9 cellular contexts compared by ENCODE assay signal in genomic region chr17:18719141-18719540, GRCh38. TPM values are rescaled to one million over a fixed set of nuclear protein-coding genes. Genes with fewer than 3 reads are reported as not detected.
DNase-seq lines count a peak whose midpoint lies in the region; ATAC-seq and TF ChIP-seq lines count a peak whose summit lies in the region.
"Not testable (repeated sequence)": the region's sequence is repeated elsewhere in the genome, so short reads cannot be mapped to it uniquely, and the experiment has no call there.
"Had no signal": no experiment of that assay in that cellular context is flagged by ENCODE, and none has a peak within 500 bp of the region (broad histone marks: within the 10 kb centered on the region; RNA-seq: fewer than 3 reads in every experiment).

No MANE protein-coding gene starts in this region.

- H4K20me1 ChIP-seq in hepatocyte (ENCODE audit: insufficient read depth, poor library complexity, severe bottlenecking): not testable (repeated sequence)

- H3K4me1 Mint-ChIP-seq in WTC11: peaks cover 12% of the 10 kb centered on the region

- H3K36me3 Mint-ChIP-seq in WTC11: not testable (repeated sequence)

- ATAC-seq in WTC11: peak; percentile 80

- not testable (repeated sequence) for H2AFZ ChIP-seq in hepatocyte

- H3K27ac ChIP-seq in HUES6 (ENCODE audit: low read depth, low read length): not testable (repeated sequence)
- H3K27ac ChIP-seq in duodenal mucosa (ENCODE audit: low read depth, low read length): peak overlapping the region; percentile 70
- H3K27ac ChIP-seq in hepatocyte: peak overlapping the region; percentile 94

- peak; percentile 11 for DNase-seq in DMS53 treated with DMSO at 0.1 percent for 48 hours (lab: John Stamatoyannopoulos, UW; ENCODE audit: unreplicated experiment)
- peak; percentile 47 for DNase-seq in NCI-H748 (lab: John Stamatoyannopoulos, UW; ENCODE audit: unreplicated experiment)
- DNase-seq in WTC11 (ENCODE audit: low spot score): peak; percentile 60
- peak; percentile 42 for DNase-seq in hepatocyte (ENCODE audit: low spot score)
- peak; percentile 9 for DNase-seq in smooth muscle cell of the brain vasculature (ENCODE audit: low read depth, low spot score)

- H3K9me3 Mint-ChIP-seq in WTC11: not testable (repeated sequence)

- H3K4me1 ChIP-seq in HUES6 (ENCODE audit: control insufficient read depth, insufficient read depth, low read length); duodenal mucosa (ENCODE audit: control insufficient read depth in 1 of 2, insufficient read depth in 2 of 2, low read length in 2 of 2); hepatocyte (ENCODE audit: insufficient read depth): not testable (repeated sequence)
- H3K4me1 ChIP-seq in mucosa of stomach (ENCODE audit: control insufficient read depth, insufficient read depth, low read length): peaks cover 12% of the 10 kb centered on the region

- not testable (repeated sequence) for TF ChIP-seq CTCF in WTC11 (IDR thresholded peaks at IDR 0.05); hepatocyte (IDR thresholded peaks at IDR 0.05; ENCODE audit: poor library complexity)

- CTCF ChIA-PET in WTC11 (lab: Charles Lee): not testable (repeated sequence)

- H3K27me3 Mint-ChIP-seq in WTC11 (ENCODE audit: low read depth): not testable (repeated sequence)

- not testable (repeated sequence) for H3K27me3 ChIP-seq in HUES6 (ENCODE audit: control insufficient read depth, insufficient read depth, low read length); duodenal mucosa (ENCODE audit: control insufficient read depth in 1 of 2, insufficient read depth in 2 of 2, low read length in 2 of 2); hepatocyte; mucosa of stomach (ENCODE audit: control insufficient read depth, insufficient read depth, low read length)

- not testable (repeated sequence) for H3K4me3 Mint-ChIP-seq in WTC11

- 25% methylated on average over 2 of the region's 5 CpGs for WGBS in hepatocyte (ENCODE audit: low lambda C conversion rate, missing lambda C conversion rate)

- POLR2A ChIA-PET in WTC11 (lab: Charles Lee): not testable (repeated sequence)

- not testable (repeated sequence) for H3K4me3 ChIP-seq in HUES6 (ENCODE audit: low read depth, low read length); duodenal mucosa (ENCODE audit: low read depth in 1 of 2, low read length in 2 of 2); hepatocyte; mucosa of stomach (ENCODE audit: low read length)

- H3K9me3 ChIP-seq in HUES6 (ENCODE audit: control insufficient read depth, insufficient read depth, low read depth, low read length); duodenal mucosa (ENCODE audit: control insufficient read depth in 1 of 2, low read length in 2 of 2); hepatocyte (ENCODE audit: low read depth); mucosa of stomach (ENCODE audit: control insufficient read depth, low read length): not testable (repeated sequence)

- not testable (repeated sequence) for H3K36me3 ChIP-seq in HUES6 (ENCODE audit: control insufficient read depth, insufficient read depth, low read length); duodenal mucosa (ENCODE audit: control insufficient read depth in 1 of 2, insufficient read depth in 2 of 2, low read length in 2 of 2); hepatocyte (replicated peaks; ENCODE audit: insufficient read depth, low read depth); mucosa of stomach (ENCODE audit: control insufficient read depth, insufficient read depth, low read length)

- H3K9ac ChIP-seq in HUES6 (ENCODE audit: low read length) (peak overlapping the region; percentile 56), mucosa of stomach (ENCODE audit: low read length) (peak overlapping the region; percentile 57)
- H3K9ac ChIP-seq in duodenal mucosa (ENCODE audit: low read depth in 1 of 2, low read length in 2 of 2): not testable (repeated sequence)

- not testable (repeated sequence) for H3K79me2 ChIP-seq in hepatocyte

- peak overlapping the region; percentile 59 for H3K4me2 ChIP-seq in hepatocyte

- not testable (repeated sequence) for H3K9me2 ChIP-seq in hepatocyte (replicated peaks; ENCODE audit: insufficient read depth)

- H3K27ac Mint-ChIP-seq in WTC11: peak overlapping the region; percentile 95

TF ChIP-seq in WTC11, 78 proteins besides CTCF, POLR2A, EP300 and RAD21:
- peak; percentile 87 for TF ChIP-seq ZNF423 (CRISPR knock-in tag; IDR thresholded peaks at IDR 0.05)

RNA-seq across cellular contexts. Expression of gene FBXW10, which starts 24.7 kb away (rescaled TPM):
- total RNA-seq in WTC11 (2021): not detected in 3 replicates
- total RNA-seq in hepatocyte: 0.20 TPM in 1 of 2 replicates, not detected in the other
- polyA plus RNA-seq in hepatocyte: not detected in 2 replicates
- total RNA-seq: sciatic nerve had no signal

RNA-seq across cellular contexts. Expression of gene FOXO3B, which starts 37.0 kb away (rescaled TPM):
- total RNA-seq in WTC11 (2021): 9.9 to 11.9 TPM (median 10.7 TPM) in 3 replicates
- 7.5 and 7.9 TPM in 2 replicates for total RNA-seq in hepatocyte
- 6.5 and 8.1 TPM in 2 replicates for polyA plus RNA-seq in hepatocyte

Comparison
In these comparisons a context has a peak if more than half of its experiments do, and no peak if none do; other contexts are left out.
1. DNase-seq: peak in every context shown above with its lines; median percentile 60 in WTC11; 47 in NCI-H748; 42 in hepatocyte; 11 in DMS53 treated with DMSO at 0.1 percent for 48 hours; 9 in smooth muscle cell of the brain vasculature.